ENCODE assay signal across 15 cellular contexts in the genomic region with DNA sequence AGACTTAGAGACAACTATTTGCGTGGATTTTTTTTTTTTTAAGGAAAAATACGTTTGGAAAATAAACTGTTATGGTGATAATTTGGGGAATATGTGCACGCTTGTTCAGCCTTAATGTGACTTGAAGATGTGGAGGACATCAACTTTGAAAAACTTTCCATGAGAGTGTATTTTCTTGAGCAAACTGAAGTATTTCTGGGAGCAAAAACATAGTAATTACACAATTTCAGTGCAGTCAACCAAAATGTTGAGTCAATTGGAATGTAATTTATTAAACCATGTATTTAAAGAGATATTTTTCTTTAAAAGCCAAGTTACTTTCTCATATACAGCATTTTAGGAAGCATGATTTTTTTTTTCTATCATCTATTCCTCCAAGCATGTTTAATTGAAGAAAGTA.
"Had no signal": no experiment of that assay in that cellular context is flagged by ENCODE, and none has a peak within 500 bp of the region (broad histone marks: within the 10 kb centered on the region; RNA-seq: fewer than 3 reads in every experiment).

No MANE protein-coding gene starts in this region.

- H3K27me3 Mint-ChIP-seq: activated CD4-positive, alpha-beta memory T cell treated with anti-CD3 and anti-CD28 coated beads for 36 hours; activated CD4-positive, alpha-beta T cell treated with anti-CD3 and anti-CD28 coated beads for 36 hours; activated naive CD4-positive, alpha-beta T cell treated with anti-CD3 and anti-CD28 coated beads, Interleukin-2, amount 50 U/mL, for 24 hours had no signal

- H3K9me3 ChIP-seq: colonic mucosa, esophagus muscularis mucosa, gastroesophageal sphincter, psoas muscle, right lobe of liver had no signal

- H3K4me1 Mint-ChIP-seq: activated CD4-positive, alpha-beta T cell treated with anti-CD3 and anti-CD28 coated beads for 36 hours; activated naive CD4-positive, alpha-beta T cell treated with anti-CD3 and anti-CD28 coated beads, Interleukin-2, amount 50 U/mL, for 24 hours had no signal

- DNase-seq: activated CD4-positive, alpha-beta memory T cell treated with anti-CD3 and anti-CD28 coated beads for 36 hours; activated CD4-positive, alpha-beta T cell treated with anti-CD3 and anti-CD28 coated beads for 36 hours; activated effector memory CD4-positive, alpha-beta T cell treated with anti-CD3 and anti-CD28 coated beads, Interleukin-2, amount 50 U/mL, for 16 hours; activated T-cell treated with anti-CD3 and anti-CD28 coated beads, Interleukin-2, amount 50 U/mL, for 48 hours; amniotic stem cell; colonic mucosa; midbrain; psoas muscle; stimulated activated CD4-positive, alpha-beta T cell treated with anti-CD3 and anti-CD28 coated beads, Interleukin-1b, Interleukin-23, amount 100 ng/mL, for 48 hours; trophoblast cell had no signal

- H3K27ac Mint-ChIP-seq: activated CD4-positive, alpha-beta memory T cell treated with anti-CD3 and anti-CD28 coated beads for 36 hours; activated CD4-positive, alpha-beta T cell treated with anti-CD3 and anti-CD28 coated beads for 36 hours; activated naive CD4-positive, alpha-beta T cell treated with anti-CD3 and anti-CD28 coated beads, Interleukin-2, amount 50 U/mL, for 24 hours; T-helper 1 cell treated with Interleukin-12 subunit alpha and Interleukin-12 subunit beta and Interleukin-4 antibody, amounts not matched to agents 30 μg/mL and 1 μg/mL, for 36 hours had no signal

- ATAC-seq: activated CD4-positive, alpha-beta T cell treated with anti-CD3 and anti-CD28 coated beads for 36 hours had no signal

- H3K4me3 ChIP-seq: colonic mucosa, esophagus muscularis mucosa, gastroesophageal sphincter, psoas muscle, right lobe of liver had no signal

- H3K4me3 Mint-ChIP-seq: activated CD4-positive, alpha-beta memory T cell treated with anti-CD3 and anti-CD28 coated beads for 36 hours; activated CD4-positive, alpha-beta T cell treated with anti-CD3 and anti-CD28 coated beads for 36 hours; activated naive CD4-positive, alpha-beta T cell treated with anti-CD3 and anti-CD28 coated beads, Interleukin-2, amount 50 U/mL, for 24 hours; T-helper 1 cell treated with Interleukin-12 subunit alpha and Interleukin-12 subunit beta and Interleukin-4 antibody, amounts not matched to agents 30 μg/mL and 1 μg/mL, for 36 hours had no signal

- H3K27ac ChIP-seq: colonic mucosa, psoas muscle, right lobe of liver had no signal

- H3K4me1 ChIP-seq: colonic mucosa, right lobe of liver had no signal

- H3K36me3 ChIP-seq: colonic mucosa had no signal

- H3K9me3 Mint-ChIP-seq: activated CD4-positive, alpha-beta memory T cell treated with anti-CD3 and anti-CD28 coated beads for 36 hours; activated naive CD4-positive, alpha-beta T cell treated with anti-CD3 and anti-CD28 coated beads, Interleukin-2, amount 50 U/mL, for 24 hours; T-helper 1 cell treated with Interleukin-12 subunit alpha and Interleukin-12 subunit beta and Interleukin-4 antibody, amounts not matched to agents 30 μg/mL and 1 μg/mL, for 36 hours had no signal

- H3K27me3 ChIP-seq: colonic mucosa, esophagus muscularis mucosa, gastroesophageal sphincter, right lobe of liver had no signal
